In the genomic region with DNA sequence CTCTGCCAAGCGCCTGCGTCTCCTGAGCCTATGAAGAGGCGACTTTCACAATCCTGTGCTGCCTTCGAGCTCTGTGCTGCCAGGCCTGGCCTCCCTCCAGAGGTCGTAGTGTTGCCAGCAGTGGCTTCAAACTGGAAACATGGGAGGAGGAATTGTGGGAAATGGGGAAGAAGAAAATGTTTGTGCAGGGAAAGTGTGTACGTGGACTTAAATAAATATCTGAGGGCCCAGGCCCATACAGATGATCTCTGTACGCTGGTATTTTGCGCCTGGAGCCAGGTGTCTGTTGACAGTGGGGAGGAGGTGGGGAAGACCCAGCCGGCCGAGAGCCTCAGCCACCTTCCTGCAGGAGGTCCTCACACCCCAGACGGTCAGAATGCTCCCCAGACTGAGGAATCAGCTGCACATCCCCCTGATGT, we compare ENCODE assay signal across 8 cellular contexts. TPM values are rescaled to one million over a fixed set of nuclear protein-coding genes. Genes with fewer than 3 reads are reported as not detected.
DNase-seq lines count a peak whose midpoint lies in the region; ATAC-seq, FAIRE-seq and TF ChIP-seq lines count a peak whose summit lies in the region.

No MANE protein-coding gene starts in this region.

- peaks cover 70% of the 10 kb centered on the region for H3K4me1 Mint-ChIP-seq in activated naive CD8-positive, alpha-beta T cell treated with anti-CD3 and anti-CD28 coated beads for 36 hours

- H3K14ac ChIP-seq in IMR-90 (replicated peaks; ENCODE audit: low read depth, low read length): peak overlapping the region; percentile 96

- H3K27me3 ChIP-seq in IMR-90 (ENCODE audit: control insufficient read depth, insufficient read depth, low read length) (no peaks in the 10 kb centered on the region), HAP-1 (ENCODE audit: low read depth) (no peaks in the 10 kb centered on the region)

- no peaks in the 10 kb centered on the region for H3K9me3 Mint-ChIP-seq in activated naive CD8-positive, alpha-beta T cell treated with anti-CD3 and anti-CD28 coated beads for 36 hours

- intact Hi-C loops in IMR-90 (cut with micrococcal nuclease) (loop anchor here (1.0 to 2.0 kb wide), 2 partner anchors 7 to 36 kb away; no protein-coding TSS in a partner anchor), left cardiac atrium (cut with DNase I) (no loop called here)

- H2AK9ac ChIP-seq in IMR-90 (replicated peaks; ENCODE audit: low read depth, low read length, poor library complexity): peak overlapping the region; percentile 87

- peak overlapping the region; percentile 99 for H2BK5ac ChIP-seq in IMR-90 (ENCODE audit: low read depth, low read length, poor library complexity, severe bottlenecking)

- peak overlapping the region; percentile 91 for H3K23ac ChIP-seq in IMR-90 (ENCODE audit: low read depth, low read length)

- TF ChIP-seq POLR2A in IMR-90 (IDR thresholded peaks at IDR 0.05; ENCODE audit: low read depth, low read length) (no peak), GM12892 (IDR thresholded peaks at IDR 0.05; ENCODE audit: low read depth, low read length) (no peak)

- H3K4me1 ChIP-seq in IMR-90 (ENCODE audit: control insufficient read depth, insufficient read depth, low read length): peaks cover 39% of the 10 kb centered on the region
- peaks cover 17% of the 10 kb centered on the region for H3K4me1 ChIP-seq in HAP-1

- H4K8ac ChIP-seq in IMR-90 (ENCODE audit: low read depth in 2 of 2, low read length in 2 of 2): peak overlapping the region; percentile 64 to 98

- peaks cover 21% of the 10 kb centered on the region for H3K36me3 Mint-ChIP-seq in activated naive CD8-positive, alpha-beta T cell treated with anti-CD3 and anti-CD28 coated beads for 36 hours

- dilution Hi-C loops in IMR-90 (cut with HindIII; ENCODE audit: low sequenced_read_pairs, unreplicated experiment): no loop called here

- peak overlapping the region; percentile 90 for H3K56ac ChIP-seq in IMR-90 (ENCODE audit: extremely low read depth, insufficient read depth, low read length)

- H3K9me1 ChIP-seq in IMR-90 (ENCODE audit: insufficient read depth, low read length): peaks cover 41% of the 10 kb centered on the region

- H3K4me2 ChIP-seq in IMR-90 (ENCODE audit: low read depth, low read length): peak overlapping the region; percentile 52; the same call in 1 of the 2 replicates

- H3K4me3 Mint-ChIP-seq in activated naive CD8-positive, alpha-beta T cell treated with anti-CD3 and anti-CD28 coated beads for 36 hours: peak overlapping the region; percentile 81

- CTCF ChIA-PET in IMR-90 (lab: Yijun Ruan, JAX): interaction anchor here (0.8 to 1.6 kb wide), 6 partner anchors 11 to 52 kb away, joined by 3 to 8 read pairs (median 3); no protein-coding TSS in a partner anchor

- POLR2A ChIA-PET in IMR-90 (lab: Charles Lee; ENCODE audit: unreplicated experiment): interaction anchor here (1.4 to 1.8 kb wide), 3 partner anchors 8 to 47 kb away, joined by 3 to 9 read pairs (median 6); no protein-coding TSS in a partner anchor

- 22% methylated on average over 5 of the region's 11 CpGs; no CpG with 5 or more reads in 1 of the 2 experiments for WGBS in IMR-90 (ENCODE audit: extremely low coverage in 2 of 2, insufficient read length in 1 of 2), 2 experiments

- H3K27ac Mint-ChIP-seq in activated naive CD8-positive, alpha-beta T cell treated with anti-CD3 and anti-CD28 coated beads for 36 hours: peak overlapping the region; percentile 98

- H3K18ac ChIP-seq in IMR-90 (ENCODE audit: low read depth, low read length): peak overlapping the region; percentile 82

- H3K79me1 ChIP-seq in IMR-90 (ENCODE audit: low read depth in 1 of 2, low read length in 2 of 2): peaks cover 56 to 72% of the 10 kb centered on the region in 2 experiments

- BruUV-seq in IMR-90 (replicated peaks; lab: Mats Ljungman, UMichigan): no TSS peak

- DNase-seq in IMR-90 (peak; percentile 85), left cardiac atrium (peak; percentile 94), pulmonary artery endothelial cell (ENCODE audit: low read depth, low spot score) (peak; percentile 68), NCI-H2107 (lab: John Stamatoyannopoulos, UW) (no peak), HAP-1 (ENCODE audit: low spot score in 2 of 2) (no peak), GM12892 (ENCODE audit: insufficient read length) (no peak)
- DNase-seq in activated naive CD8-positive, alpha-beta T cell treated with anti-CD3 and anti-CD28 coated beads for 36 hours: no peak
- no peak for DNase-seq in stimulated activated CD4-positive, alpha-beta T cell treated with anti-CD3 and anti-CD28 coated beads, Interleukin-12 subunit alpha, Interleukin-12 subunit beta, amount 100 ng/mL, for 4 hours

- peak overlapping the region; percentile 87 for H3K27ac ChIP-seq in IMR-90 (ENCODE audit: insufficient read depth, low read length)

- H4K91ac ChIP-seq in IMR-90 (ENCODE audit: insufficient read depth, low read depth, low read length): peak overlapping the region; percentile 96

- H3K9ac ChIP-seq in IMR-90 (ENCODE audit: low read depth, low read length): peak overlapping the region; percentile 62

- FAIRE-seq in GM12892 (lab: Jason Lieb, UNC): no peak

- H3K27me3 Mint-ChIP-seq in activated naive CD8-positive, alpha-beta T cell treated with anti-CD3 and anti-CD28 coated beads for 36 hours: no peaks in the 10 kb centered on the region

- TF ChIP-seq RAD21 in IMR-90 (IDR thresholded peaks at IDR 0.05; ENCODE audit: low read length): 0 out of 2 replicates have a peak, but pooled peaks have one; percentile 3

- peak overlapping the region; percentile 99 for H3K4ac ChIP-seq in IMR-90 (ENCODE audit: low read depth, low read length)

- no peaks in the 10 kb centered on the region for H4K20me1 ChIP-seq in IMR-90 (ENCODE audit: insufficient read depth, low read length)

- H3K4me3 ChIP-seq in IMR-90 (ENCODE audit: insufficient read depth, low read depth, low read length): no peak overlapping the region
- no peak overlapping the region for H3K4me3 ChIP-seq in HAP-1

- H2BK15ac ChIP-seq in IMR-90 (ENCODE audit: low read depth, low read length): peak overlapping the region; percentile 97; the same call in 2 of the 3 replicates

- H3K36me3 ChIP-seq in IMR-90 (ENCODE audit: control insufficient read depth, insufficient read depth, low read length) (peaks cover 57% of the 10 kb centered on the region), HAP-1 (replicated peaks) (no peaks in the 10 kb centered on the region; the same call in 1 of the 2 replicates)

- H2AK5ac ChIP-seq in IMR-90 (ENCODE audit: low read depth, low read length): peak overlapping the region; percentile 99

- H2AFZ ChIP-seq in IMR-90 (replicated peaks; ENCODE audit: low read length, poor library complexity): peak overlapping the region; percentile 53

- in situ Hi-C loops in IMR-90 (cut with MboI; ENCODE audit: low sequenced_read_pairs): no loop called here
- in situ Hi-C loops in HAP-1 (cut with MboI; ENCODE audit: low sequenced_read_pairs): no loop called here

- ATAC-seq in IMR-90 (ENCODE audit: low read depth) (peak; percentile 38), left cardiac atrium (peak; percentile 89 to 91)

- TF ChIP-seq CTCF in IMR-90 (conservative IDR thresholded peaks at IDR 0.05; ENCODE audit: low read depth, low read length): no peak

- H2BK120ac ChIP-seq in IMR-90 (ENCODE audit: low read depth, low read length): peak overlapping the region; percentile 89

- no peaks in the 10 kb centered on the region for H3K9me3 ChIP-seq in IMR-90 (ENCODE audit: control insufficient read depth, insufficient read depth, low read length)
- H3K9me3 ChIP-seq in HAP-1: no peaks in the 10 kb centered on the region

- H2BK20ac ChIP-seq in IMR-90 (ENCODE audit: low read depth, low read length): peak overlapping the region; percentile 90

- peak overlapping the region; percentile 51 for H4K5ac ChIP-seq in IMR-90 (ENCODE audit: low read depth, low read length)

TF ChIP-seq in IMR-90, 13 proteins besides CTCF, POLR2A, EP300 and RAD21:
- TF ChIP-seq SMC3 (IDR thresholded peaks at IDR 0.05; ENCODE audit: low read depth, low read length) (0 out of 2 replicates have a peak, but pooled peaks have one; percentile 13), RFX5 (IDR thresholded peaks at IDR 0.05; ENCODE audit: low read depth, low read length) (no peak), CEBPB (IDR thresholded peaks at IDR 0.05; ENCODE audit: low read depth, low read length) (peak; percentile 78), MXI1 (IDR thresholded peaks at IDR 0.05; ENCODE audit: borderline replicate concordance, low read depth, low read length) (no peak)

RNA-seq across cellular contexts. Expression of a gene that starts 44.6 kb away (rescaled TPM):
- 230 and 274 TPM in 2 replicates for total RNA-seq in IMR-90 (2012; rRNA removed)
- 44.9 and 45.1 TPM in 2 replicates for polyA plus RNA-seq in IMR-90 (2012; rRNA removed)
- polyA plus RNA-seq in IMR-90 (2012; cell fraction: cytosol; rRNA removed): 15.3 and 16.3 TPM in 2 replicates
- polyA plus RNA-seq in IMR-90 (2012; cell fraction: nucleus; rRNA removed; ENCODE audit: low replicate concordance): 12.9 and 53.4 TPM in 2 replicates
- total RNA-seq in activated naive CD8-positive, alpha-beta T cell treated with anti-CD3 and anti-CD28 coated beads for 36 hours: 10 to 100 TPM; 14.7 to 16.7 TPM
- total RNA-seq in left cardiac atrium: 10 to 100 TPM; 62.9 to 72.6 TPM
- 80.3 and 128 TPM in 2 replicates for total RNA-seq in pulmonary artery endothelial cell
- 101 TPM for polyA plus RNA-seq in GM12892 (2012; ENCODE audit: missing spikeins)

Comparison
In these comparisons a context has a peak if more than half of its experiments do, and no peak if none do; other contexts are left out.
1. DNase-seq: peak in IMR-90 (single experiment), left cardiac atrium (single experiment) and pulmonary artery endothelial cell (single experiment); none in activated naive CD8-positive, alpha-beta T cell treated with anti-CD3 and anti-CD28 coated beads for 36 hours (single experiment), NCI-H2107 (single experiment), HAP-1 (0 of 2), stimulated activated CD4-positive, alpha-beta T cell treated with anti-CD3 and anti-CD28 coated beads, Interleukin-12 subunit alpha, Interleukin-12 subunit beta, amount 100 ng/mL, for 4 hours (single experiment) and GM12892 (single experiment).